Comparison of ENCODE assay signal across 18 cellular contexts in genomic region chr16:88119881-88120280, GRCh38.
"Had no signal": no experiment of that assay in that cellular context is flagged by ENCODE, and none has a peak within 500 bp of the region (broad histone marks: within the 10 kb centered on the region; RNA-seq: fewer than 3 reads in every experiment).

No MANE protein-coding gene starts in this region.

- DNase-seq: activated CD4-positive, alpha-beta T cell treated with anti-CD3 and anti-CD28 coated beads, Interleukin-2, amount 50 U/mL, for 4 hours; activated CD4-positive, CD25-positive, alpha-beta regulatory T cell treated with anti-CD3 and anti-CD28 coated beads, Interleukin-2, amount 50 U/mL, for 72 hours; activated naive CD4-positive, alpha-beta T cell; activated naive CD8-positive, alpha-beta T cell treated with anti-CD3 and anti-CD28 coated beads, Interleukin-2, amount 10 ng/mL, durations not matched to agents 7 days and 5 days; activated T-cell treated with anti-CD3 and anti-CD28 coated beads for 4 hours; brain microvascular endothelial cell; mucosa of descending colon; naive thymus-derived CD4-positive, alpha-beta T cell; stimulated activated CD4-positive, alpha-beta T cell treated with anti-CD3 and anti-CD28 coated beads, Interleukin-15, amount 100 ng/mL, for 24 hours; stimulated activated CD4-positive, alpha-beta T cell treated with anti-CD3 and anti-CD28 coated beads, Interleukin-4, amount 100 ng/mL, for 24 hours; stimulated activated naive CD4-positive, alpha-beta T cell treated with Interleukin-2 at 50 U/mL for 16 hours; substantia nigra; T-helper 1 cell; T1000 had no signal

- H3K36me3 ChIP-seq: brain microvascular endothelial cell, gastroesophageal sphincter, tibial nerve had no signal

- H3K27ac Mint-ChIP-seq: activated naive CD8-positive, alpha-beta T cell treated with anti-CD3 and anti-CD28 coated beads, Interleukin-2, amount 10 ng/mL, durations not matched to agents 7 days and 5 days; naive thymus-derived CD4-positive, alpha-beta T cell had no signal

- FAIRE-seq: islet of Langerhans had no signal

- ATAC-seq: naive thymus-derived CD4-positive, alpha-beta T cell had no signal

- H3K9me3 Mint-ChIP-seq: activated naive CD8-positive, alpha-beta T cell treated with anti-CD3 and anti-CD28 coated beads, Interleukin-2, amount 10 ng/mL, durations not matched to agents 7 days and 5 days had no signal

- H3K27me3 ChIP-seq: brain microvascular endothelial cell had no signal

- H3K4me3 ChIP-seq: gastroesophageal sphincter, mucosa of descending colon, skin epidermis, tibial nerve had no signal

- H3K9me3 ChIP-seq: gastroesophageal sphincter, mucosa of descending colon, tibial nerve had no signal

- H3K27me3 Mint-ChIP-seq: activated naive CD8-positive, alpha-beta T cell treated with anti-CD3 and anti-CD28 coated beads, Interleukin-2, amount 10 ng/mL, durations not matched to agents 7 days and 5 days had no signal

- H3K4me3 Mint-ChIP-seq: activated naive CD8-positive, alpha-beta T cell treated with anti-CD3 and anti-CD28 coated beads, Interleukin-2, amount 10 ng/mL, durations not matched to agents 7 days and 5 days; naive thymus-derived CD4-positive, alpha-beta T cell had no signal

- H3K4me1 Mint-ChIP-seq: activated naive CD8-positive, alpha-beta T cell treated with anti-CD3 and anti-CD28 coated beads, Interleukin-2, amount 10 ng/mL, durations not matched to agents 7 days and 5 days had no signal

- H3K36me3 Mint-ChIP-seq: activated naive CD8-positive, alpha-beta T cell treated with anti-CD3 and anti-CD28 coated beads, Interleukin-2, amount 10 ng/mL, durations not matched to agents 7 days and 5 days; naive thymus-derived CD4-positive, alpha-beta T cell had no signal
